Comparison of ENCODE assay signal across 30 cellular contexts in the genomic region with DNA sequence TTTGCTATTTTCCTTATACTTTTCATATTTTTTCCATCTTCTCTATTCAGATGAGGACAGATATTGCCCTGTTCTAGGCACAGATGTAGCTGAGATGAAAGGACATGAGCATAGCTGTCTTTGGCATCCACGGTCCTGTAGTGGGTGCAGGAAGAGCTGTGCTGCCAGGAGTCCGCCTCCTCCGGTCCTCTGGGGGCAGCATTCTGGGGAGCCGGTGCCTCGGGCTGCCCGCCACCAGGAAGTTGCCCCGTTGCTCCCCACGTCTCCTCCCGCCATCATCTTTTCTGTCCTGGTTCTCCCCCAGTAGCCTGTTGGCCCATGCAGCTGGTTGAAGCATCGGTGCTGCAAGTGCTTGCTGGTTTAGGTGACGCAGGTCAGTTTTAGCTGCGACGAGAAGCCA.
"Had no signal": no experiment of that assay in that cellular context is flagged by ENCODE, and none has a peak within 500 bp of the region (broad histone marks: within the 10 kb centered on the region; RNA-seq: fewer than 3 reads in every experiment).

No MANE protein-coding gene starts in this region.

- DNase-seq: activated CD4-positive, alpha-beta T cell treated with anti-CD3 and anti-CD28 coated beads for 1 hour; activated CD4-positive, alpha-beta T cell treated with anti-CD3 and anti-CD28 coated beads for 4 hours; activated CD4-positive, alpha-beta T cell treated with anti-CD3 and anti-CD28 coated beads, Interleukin-2, amount 10 ng/mL, durations not matched to agents 7 days and 5 days; activated CD4-positive, alpha-beta T cell treated with anti-CD3 and anti-CD28 coated beads, Interleukin-2, amount 50 U/mL, for 48 hours; activated CD8-positive, alpha-beta memory T cell treated with anti-CD3 and anti-CD28 coated beads for 24 hours; activated CD8-positive, alpha-beta T cell treated with anti-CD3 and anti-CD28 coated beads for 36 hours; activated effector memory CD4-positive, alpha-beta T cell treated with anti-CD3 and anti-CD28 coated beads, Interleukin-2, amount 50 U/mL, for 16 hours; activated naive CD4-positive, alpha-beta T cell treated with anti-CD3 and anti-CD28 coated beads for 36 hours; activated naive CD8-positive, alpha-beta T cell treated with anti-CD3 and anti-CD28 coated beads for 36 hours; activated naive CD8-positive, alpha-beta T cell treated with anti-CD3 and anti-CD28 coated beads, Interleukin-2, amount 50 U/mL, for 24 hours; activated T-cell treated with anti-CD3 and anti-CD28 coated beads, Interleukin-2, amount 50 U/mL, for 4 hours; adrenal gland; amygdala; aorta; body of pancreas; caudate nucleus; cortex of kidney; dermis blood vessel endothelial cell; effector CD4-positive, alpha-beta T cell; effector memory CD8-positive, alpha-beta T cell; erythroblast; esophagus squamous epithelium; foreskin melanocyte; head of caudate nucleus; hippocampal formation; T-helper 2 cell had no signal

- H3K27ac ChIP-seq: adrenal gland, body of pancreas, esophagus squamous epithelium, gastroesophageal sphincter had no signal

- H3K4me3 Mint-ChIP-seq: activated CD4-positive, alpha-beta T cell treated with anti-CD3 and anti-CD28 coated beads, Interleukin-2, amount 10 ng/mL, durations not matched to agents 7 days and 5 days; activated CD8-positive, alpha-beta T cell treated with anti-CD3 and anti-CD28 coated beads for 36 hours; activated naive CD4-positive, alpha-beta T cell treated with anti-CD3 and anti-CD28 coated beads for 36 hours; activated naive CD4-positive, alpha-beta T cell treated with anti-CD3 and anti-CD28 coated beads, Interleukin-2, amount 50 U/mL, for 24 hours; activated naive CD8-positive, alpha-beta T cell treated with anti-CD3 and anti-CD28 coated beads for 36 hours; activated naive CD8-positive, alpha-beta T cell treated with anti-CD3 and anti-CD28 coated beads, Interleukin-2, amount 50 U/mL, for 24 hours; activated T-cell treated with anti-CD3 and anti-CD28 coated beads, Interleukin-2, amount 50 U/mL, for 4 hours; activated T-helper 17 cell treated with anti-CD3 and anti-CD28 coated beads, Interleukin-2, amount 50 U/mL, for 72 hours; effector memory CD8-positive, alpha-beta T cell; WTC11 had no signal

- H3K36me3 ChIP-seq: adrenal gland, esophagus squamous epithelium, gastroesophageal sphincter had no signal

- H3K4me1 Mint-ChIP-seq: activated CD4-positive, alpha-beta T cell treated with anti-CD3 and anti-CD28 coated beads, Interleukin-2, amount 10 ng/mL, durations not matched to agents 7 days and 5 days; activated naive CD4-positive, alpha-beta T cell treated with anti-CD3 and anti-CD28 coated beads, Interleukin-2, amount 50 U/mL, for 24 hours; activated naive CD8-positive, alpha-beta T cell treated with anti-CD3 and anti-CD28 coated beads for 36 hours; activated naive CD8-positive, alpha-beta T cell treated with anti-CD3 and anti-CD28 coated beads, Interleukin-2, amount 50 U/mL, for 24 hours; activated T-helper 17 cell treated with anti-CD3 and anti-CD28 coated beads, Interleukin-2, amount 50 U/mL, for 72 hours had no signal

- H3K36me3 Mint-ChIP-seq: activated naive CD4-positive, alpha-beta T cell treated with anti-CD3 and anti-CD28 coated beads, Interleukin-2, amount 50 U/mL, for 24 hours; activated naive CD8-positive, alpha-beta T cell treated with anti-CD3 and anti-CD28 coated beads for 36 hours had no signal

- H3K27ac Mint-ChIP-seq: activated CD4-positive, alpha-beta T cell treated with anti-CD3 and anti-CD28 coated beads, Interleukin-2, amount 10 ng/mL, durations not matched to agents 7 days and 5 days; activated CD8-positive, alpha-beta T cell treated with anti-CD3 and anti-CD28 coated beads for 36 hours; activated naive CD4-positive, alpha-beta T cell treated with anti-CD3 and anti-CD28 coated beads for 36 hours; activated naive CD4-positive, alpha-beta T cell treated with anti-CD3 and anti-CD28 coated beads, Interleukin-2, amount 50 U/mL, for 24 hours; activated naive CD8-positive, alpha-beta T cell treated with anti-CD3 and anti-CD28 coated beads for 36 hours; activated naive CD8-positive, alpha-beta T cell treated with anti-CD3 and anti-CD28 coated beads, Interleukin-2, amount 50 U/mL, for 24 hours; activated T-helper 17 cell treated with anti-CD3 and anti-CD28 coated beads, Interleukin-2, amount 50 U/mL, for 72 hours; effector memory CD8-positive, alpha-beta T cell; WTC11 had no signal

- ATAC-seq: activated CD8-positive, alpha-beta T cell treated with anti-CD3 and anti-CD28 coated beads for 36 hours; activated naive CD8-positive, alpha-beta T cell treated with anti-CD3 and anti-CD28 coated beads, Interleukin-2, amount 50 U/mL, for 24 hours; activated T-cell treated with anti-CD3 and anti-CD28 coated beads, Interleukin-2, amount 50 U/mL, for 4 hours; activated T-helper 17 cell treated with anti-CD3 and anti-CD28 coated beads, Interleukin-2, amount 50 U/mL, for 72 hours; body of pancreas; effector memory CD8-positive, alpha-beta T cell; gastroesophageal sphincter; WTC11 had no signal

- H3K9me3 ChIP-seq: adrenal gland, body of pancreas, esophagus squamous epithelium, gastroesophageal sphincter had no signal

- H3K9me3 Mint-ChIP-seq: activated CD4-positive, alpha-beta T cell treated with anti-CD3 and anti-CD28 coated beads, Interleukin-2, amount 10 ng/mL, durations not matched to agents 7 days and 5 days; activated CD8-positive, alpha-beta T cell treated with anti-CD3 and anti-CD28 coated beads for 36 hours; activated naive CD4-positive, alpha-beta T cell treated with anti-CD3 and anti-CD28 coated beads for 36 hours; activated naive CD4-positive, alpha-beta T cell treated with anti-CD3 and anti-CD28 coated beads, Interleukin-2, amount 50 U/mL, for 24 hours; activated naive CD8-positive, alpha-beta T cell treated with anti-CD3 and anti-CD28 coated beads for 36 hours; activated naive CD8-positive, alpha-beta T cell treated with anti-CD3 and anti-CD28 coated beads, Interleukin-2, amount 50 U/mL, for 24 hours; activated T-cell treated with anti-CD3 and anti-CD28 coated beads, Interleukin-2, amount 50 U/mL, for 4 hours; activated T-helper 17 cell treated with anti-CD3 and anti-CD28 coated beads, Interleukin-2, amount 50 U/mL, for 72 hours; effector memory CD8-positive, alpha-beta T cell had no signal

- H3K4me3 ChIP-seq: adrenal gland, body of pancreas, esophagus squamous epithelium, gastroesophageal sphincter had no signal

- H3K27me3 ChIP-seq: adrenal gland, body of pancreas, esophagus squamous epithelium had no signal

- H3K4me1 ChIP-seq: adrenal gland, body of pancreas, esophagus squamous epithelium, gastroesophageal sphincter had no signal

- H3K27me3 Mint-ChIP-seq: activated CD4-positive, alpha-beta T cell treated with anti-CD3 and anti-CD28 coated beads, Interleukin-2, amount 10 ng/mL, durations not matched to agents 7 days and 5 days had no signal
